Comparison of ENCODE assay signal across 17 cellular contexts in genomic region chr10:51095444-51095843, GRCh38. TPM values are rescaled to one million over a fixed set of nuclear protein-coding genes. Genes with fewer than 3 reads are reported as not detected.
"Had no signal": no experiment of that assay in that cellular context is flagged by ENCODE, and none has a peak within 500 bp of the region (broad histone marks: within the 10 kb centered on the region; RNA-seq: fewer than 3 reads in every experiment).

No MANE protein-coding gene starts in this region.

- H2AFZ ChIP-seq: hepatocyte had no signal

- H3K4me3 ChIP-seq: hepatocyte, smooth muscle cell, tibial artery, upper lobe of right lung had no signal

- H3K4me1 ChIP-seq: upper lobe of right lung had no signal

- H3K4me2 ChIP-seq: hepatocyte, smooth muscle cell had no signal

- H3K36me3 ChIP-seq: neutrophil, tibial artery, upper lobe of right lung had no signal

- H3K27ac ChIP-seq: hepatocyte, neutrophil, upper lobe of right lung had no signal

- ATAC-seq: left cardiac atrium; naive thymus-derived CD8-positive, alpha-beta T cell; upper lobe of right lung had no signal

- H3K27me3 ChIP-seq: neutrophil, tibial artery, upper lobe of right lung had no signal

- DNase-seq: cerebellar nuclear complex; dermis blood vessel endothelial cell; endodermal cell; erythroblast; foreskin melanocyte; kidney; left cardiac atrium; mammary epithelial cell; naive thymus-derived CD8-positive, alpha-beta T cell; posterior cingulate gyrus; stimulated activated CD4-positive, alpha-beta T cell treated with anti-CD3 and anti-CD28 coated beads, Interleukin-2, amount 100 ng/mL, for 48 hours; stimulated activated naive CD4-positive, alpha-beta T cell treated with Interleukin-2 at 50 U/mL for 16 hours; tibial artery; upper lobe of right lung had no signal

- H3K9me3 ChIP-seq: neutrophil, tibial artery, upper lobe of right lung had no signal

- H3K79me2 ChIP-seq: hepatocyte had no signal

RNA-seq across cellular contexts. Expression of gene PRKG1, which starts 21.2 kb away (rescaled TPM):
- total RNA-seq: naive thymus-derived CD8-positive, alpha-beta T cell had no signal
- polyA plus RNA-seq: naive thymus-derived CD8-positive, alpha-beta T cell had no signal
